ENCODE assay signal across 13 cellular contexts in genomic region chr17:59763861-59764260, GRCh38. TPM values are rescaled to one million over a fixed set of nuclear protein-coding genes. Genes with fewer than 3 reads are reported as not detected.
A peak's percentile ranks its signal among the peaks of the same experiment; 100 is the strongest.
DNase-seq lines count a peak whose midpoint lies in the region; ATAC-seq and TF ChIP-seq lines count a peak whose summit lies in the region.
"Had no signal": no experiment of that assay in that cellular context is flagged by ENCODE, and none has a peak within 500 bp of the region (broad histone marks: within the 10 kb centered on the region; RNA-seq: fewer than 3 reads in every experiment).

No MANE protein-coding gene starts in this region.

- H3K4me1 Mint-ChIP-seq in immature natural killer cell, result peaks cover 0 to 7% of the 10 kb centered on the region in 2 donors

- DNase-seq in AG10803 (ENCODE audit: low read depth), result peak; percentile 89
- peak; percentile 92 for DNase-seq in HS-5 (ENCODE audit: low read depth)
- peak; percentile 67 for DNase-seq in adipocyte (ENCODE audit: low read depth)
- peak; percentile 53 for DNase-seq in kidney glomerular epithelial cell (lab: John Stamatoyannopoulos, UW)
- DNase-seq in immature natural killer cell, result no peak
- DNase-seq in T-helper 9 cell, result no peak
- DNase-seq: activated T-cell treated with anti-CD3 and anti-CD28 coated beads, Interleukin-2, amount 50 U/mL, for 4 hours; effector memory CD8-positive, alpha-beta T cell; NCI-H82; stimulated activated CD4-positive, alpha-beta T cell treated with anti-CD3 and anti-CD28 coated beads, Interleukin-4, amount 100 ng/mL, for 4 hours; tibial artery had no signal

- H3K27ac Mint-ChIP-seq in immature natural killer cell, result no peak overlapping the region
- H3K27ac Mint-ChIP-seq: effector memory CD8-positive, alpha-beta T cell had no signal

- no peaks in the 10 kb centered on the region for H3K27me3 ChIP-seq in adipocyte (replicated peaks; ENCODE audit: control insufficient read depth, insufficient read depth, low read length)
- H3K27me3 ChIP-seq: tibial artery had no signal

- H3K9me3 Mint-ChIP-seq in immature natural killer cell, result peaks cover 0 to 6% (median under 1%) of the 10 kb centered on the region in 6 donors
- H3K9me3 Mint-ChIP-seq: effector memory CD8-positive, alpha-beta T cell had no signal

- no peak overlapping the region for H3K9ac ChIP-seq in adipocyte (ENCODE audit: low read length)

- no peak for TF ChIP-seq CTCF in AG10803 (conservative IDR thresholded peaks at IDR 0.05; ENCODE audit: low read length)

- H3K36me3 Mint-ChIP-seq in immature natural killer cell, result peaks cover 13 to 24% (median 17%) of the 10 kb centered on the region in 3 donors

- H3K4me1 ChIP-seq in adipocyte (ENCODE audit: control insufficient read depth, insufficient read depth, low read length), result peaks cover 30% of the 10 kb centered on the region

- peaks cover 0 to 5% (median 0%) of the 10 kb centered on the region in 3 donors for H3K27me3 Mint-ChIP-seq in immature natural killer cell (ENCODE audit: low read depth in 3 of 3)
- H3K27me3 Mint-ChIP-seq: effector memory CD8-positive, alpha-beta T cell had no signal

- peaks cover 15% of the 10 kb centered on the region for H3K36me3 ChIP-seq in adipocyte (ENCODE audit: control insufficient read depth, insufficient read depth, low read length, severe bottlenecking)

- no peak overlapping the region for H3K4me3 Mint-ChIP-seq in immature natural killer cell
- H3K4me3 Mint-ChIP-seq: effector memory CD8-positive, alpha-beta T cell had no signal

- H3K4me3 ChIP-seq in AG10803 (ENCODE audit: low read length), result no peak overlapping the region
- no peak overlapping the region for H3K4me3 ChIP-seq in adipocyte (ENCODE audit: low read length)
- H3K4me3 ChIP-seq: tibial artery had no signal

- ATAC-seq in HG02588 (IDR thresholded peaks at IDR 0.05; ENCODE audit: unreplicated experiment) (no peak), GM18517 (IDR thresholded peaks at IDR 0.05; ENCODE audit: unreplicated experiment) (no peak)
- ATAC-seq: effector memory CD8-positive, alpha-beta T cell had no signal

- H3K9me3 ChIP-seq in adipocyte (ENCODE audit: control insufficient read depth, low read length), result peaks cover 4% of the 10 kb centered on the region
- H3K9me3 ChIP-seq: tibial artery had no signal

RNA-seq across cellular contexts. Expression of gene VMP1, which starts 56.4 kb away (rescaled TPM):
- polyA plus RNA-seq in immature natural killer cell, result 10 to 100 TPM; 61.5 to 81.4 (median 66.7) TPM

RNA-seq across cellular contexts. Expression of gene PTRH2, which starts 56.6 kb away (rescaled TPM):
- polyA plus RNA-seq in immature natural killer cell, result 10 to 100 TPM in 2 of 3 donors, 1 to 10 TPM in 1; 6.0 to 20.7 (median 13.5) TPM

Comparison
In these comparisons a context has a peak if more than half of its experiments do, and no peak if none do; other contexts are left out.
1. DNase-seq: peak in AG10803 (single experiment), HS-5 (single experiment), adipocyte (single experiment) and kidney glomerular epithelial cell (single experiment); none in immature natural killer cell (0 of 3) and T-helper 9 cell (single experiment).